Comparison of ENCODE assay signal across 21 cellular contexts in genomic region chr9:129400971-129401622, GRCh38.
DNase-seq lines count a peak whose midpoint lies in the region; ATAC-seq, FAIRE-seq and TF ChIP-seq lines count a peak whose summit lies in the region.
"Had no signal": no experiment of that assay in that cellular context is flagged by ENCODE, and none has a peak within 500 bp of the region (broad histone marks: within the 10 kb centered on the region; RNA-seq: fewer than 3 reads in every experiment).

No MANE protein-coding gene starts in this region.

- peak overlapping the region; percentile 59 for H3K27ac ChIP-seq in BLaER1
- H3K27ac ChIP-seq in angular gyrus (ENCODE audit: low read depth, low read length), result peak overlapping the region; percentile 42
- H3K27ac ChIP-seq in kidney (ENCODE audit: low read depth in 2 of 2, low read length in 2 of 2), result peak overlapping the region in 1 of 2 donors; percentile 60
- H3K27ac ChIP-seq in sigmoid colon, result peak overlapping the region; percentile 45 to 76 (median 74)
- H3K27ac ChIP-seq: pancreas had no signal

- no peak for TF ChIP-seq CTCF in kidney (IDR thresholded peaks at IDR 0.05; ENCODE audit: borderline replicate concordance, extremely low read depth, insufficient read depth)
- TF ChIP-seq CTCF in sigmoid colon (IDR thresholded peaks at IDR 0.05), result no peak

- TF ChIP-seq POLR2A in sigmoid colon (IDR thresholded peaks at IDR 0.05), result no peak

- no peaks in the 10 kb centered on the region for H3K36me3 Mint-ChIP-seq in activated naive CD4-positive, alpha-beta T cell treated with anti-CD3 and anti-CD28 coated beads, Interleukin-2, amount 10 ng/mL, durations not matched to agents 7 days and 5 days
- H3K36me3 Mint-ChIP-seq: activated CD8-positive, alpha-beta memory T cell treated with anti-CD3 and anti-CD28 coated beads, Interleukin-2, amount 10 ng/mL, durations not matched to agents 7 days and 5 days had no signal

- CTCF ChIA-PET in activated naive CD4-positive, alpha-beta T cell treated with anti-CD3 and anti-CD28 coated beads, Interleukin-2, amount 10 ng/mL, durations not matched to agents 7 days and 5 days (lab: Charles Lee), result no interaction called here

- peak overlapping the region; percentile 65 for H3K9ac ChIP-seq in BLaER1
- no peak overlapping the region for H3K9ac ChIP-seq in kidney (ENCODE audit: low read length in 2 of 2)

- DNase-seq in kidney (peak; percentile 57), sigmoid colon (no peak), mucosa of gallbladder (ENCODE audit: low spot score) (no peak)
- DNase-seq in activated naive CD4-positive, alpha-beta T cell treated with anti-CD3 and anti-CD28 coated beads, Interleukin-2, amount 10 ng/mL, durations not matched to agents 7 days and 5 days, result no peak
- DNase-seq in stimulated activated CD4-positive, alpha-beta T cell treated with anti-CD3 and anti-CD28 coated beads, Interleukin-1b, Interleukin-23, amount 100 ng/mL, for 48 hours, result no peak
- DNase-seq: activated CD4-positive, CD25-positive, alpha-beta regulatory T cell treated with anti-CD3 and anti-CD28 coated beads, Interleukin-2, amount 50 U/mL, for 72 hours; activated CD8-positive, alpha-beta memory T cell treated with anti-CD3 and anti-CD28 coated beads, Interleukin-2, amount 10 ng/mL, durations not matched to agents 7 days and 5 days; activated gamma-delta T cell treated with Interleukin-2 at 50 U/mL for 16 hours; Calu3; islet precursor cell; NCI-H345; NK-92 treated with Interleukin-12 subunit alpha and Interleukin-12 subunit beta, amount 100 ng/mL, for 24 hours; SHP77; stimulated activated naive CD4-positive, alpha-beta T cell; T-helper 2 cell had no signal

- WGBS in sigmoid colon, 2 donors, result 83 to 86% methylated on average over 17 of the region's 17 CpGs

- H3K4me1 Mint-ChIP-seq in activated naive CD4-positive, alpha-beta T cell treated with anti-CD3 and anti-CD28 coated beads, Interleukin-2, amount 10 ng/mL, durations not matched to agents 7 days and 5 days, result peaks cover 3% of the 10 kb centered on the region
- H3K4me1 Mint-ChIP-seq: activated CD8-positive, alpha-beta memory T cell treated with anti-CD3 and anti-CD28 coated beads, Interleukin-2, amount 10 ng/mL, durations not matched to agents 7 days and 5 days had no signal

- no peak for ATAC-seq in GM19395 (IDR thresholded peaks at IDR 0.05; ENCODE audit: unreplicated experiment)
- ATAC-seq: activated CD8-positive, alpha-beta memory T cell treated with anti-CD3 and anti-CD28 coated beads, Interleukin-2, amount 10 ng/mL, durations not matched to agents 7 days and 5 days had no signal

- H3K9me3 Mint-ChIP-seq in activated naive CD4-positive, alpha-beta T cell treated with anti-CD3 and anti-CD28 coated beads, Interleukin-2, amount 10 ng/mL, durations not matched to agents 7 days and 5 days, result no peaks in the 10 kb centered on the region

- intact Hi-C loops in kidney (cut with DNase I), result no loop called here
- intact Hi-C loops in sigmoid colon (cut with DNase I), result no loop called here

- no peak overlapping the region for H3K4me3 Mint-ChIP-seq in activated naive CD4-positive, alpha-beta T cell treated with anti-CD3 and anti-CD28 coated beads, Interleukin-2, amount 10 ng/mL, durations not matched to agents 7 days and 5 days
- H3K4me3 Mint-ChIP-seq: activated CD8-positive, alpha-beta memory T cell treated with anti-CD3 and anti-CD28 coated beads, Interleukin-2, amount 10 ng/mL, durations not matched to agents 7 days and 5 days had no signal

- H3K27ac Mint-ChIP-seq in activated naive CD4-positive, alpha-beta T cell treated with anti-CD3 and anti-CD28 coated beads, Interleukin-2, amount 10 ng/mL, durations not matched to agents 7 days and 5 days, result no peak overlapping the region
- H3K27ac Mint-ChIP-seq: activated CD8-positive, alpha-beta memory T cell treated with anti-CD3 and anti-CD28 coated beads, Interleukin-2, amount 10 ng/mL, durations not matched to agents 7 days and 5 days had no signal

- no peaks in the 10 kb centered on the region for H3K9me3 ChIP-seq in BLaER1
- H3K9me3 ChIP-seq in kidney (ENCODE audit: control insufficient read depth in 1 of 2, low read length in 2 of 2), result no peaks in the 10 kb centered on the region
- no peaks in the 10 kb centered on the region for H3K9me3 ChIP-seq in sigmoid colon
- H3K9me3 ChIP-seq: pancreas had no signal

- TF ChIP-seq EP300 in sigmoid colon (IDR thresholded peaks at IDR 0.05), result no peak

- H3K4me3 ChIP-seq in BLaER1 (no peak overlapping the region), kidney (ENCODE audit: low read length in 2 of 2) (no peak overlapping the region), sigmoid colon (no peak overlapping the region)
- H3K4me3 ChIP-seq: pancreas had no signal

- H3K36me3 ChIP-seq in BLaER1, result no peaks in the 10 kb centered on the region
- H3K36me3 ChIP-seq in kidney (ENCODE audit: control insufficient read depth in 1 of 2, insufficient read depth in 2 of 2, low read length in 2 of 2), result no peaks in the 10 kb centered on the region
- no peaks in the 10 kb centered on the region for H3K36me3 ChIP-seq in sigmoid colon
- H3K36me3 ChIP-seq: pancreas had no signal

- peak overlapping the region; percentile 90 for H3K4me2 ChIP-seq in BLaER1

- H3K4me1 ChIP-seq in BLaER1 (peaks cover 80% of the 10 kb centered on the region), kidney (ENCODE audit: control insufficient read depth in 1 of 2, insufficient read depth in 1 of 2, low read depth in 1 of 2, low read length in 2 of 2) (peaks cover 5 to 25% of the 10 kb centered on the region in 2 donors), sigmoid colon (peaks cover 2 to 43% (median 26%) of the 10 kb centered on the region in 4 donors)
- H3K4me1 ChIP-seq: pancreas had no signal

- H3K27me3 Mint-ChIP-seq in activated naive CD4-positive, alpha-beta T cell treated with anti-CD3 and anti-CD28 coated beads, Interleukin-2, amount 10 ng/mL, durations not matched to agents 7 days and 5 days, result peaks cover 60% of the 10 kb centered on the region
- H3K27me3 Mint-ChIP-seq: activated CD8-positive, alpha-beta memory T cell treated with anti-CD3 and anti-CD28 coated beads, Interleukin-2, amount 10 ng/mL, durations not matched to agents 7 days and 5 days had no signal

- H4K20me1 ChIP-seq in BLaER1, result no peaks in the 10 kb centered on the region

- FAIRE-seq in kidney (lab: Jason Lieb, UNC), result no peak
- FAIRE-seq: G401.6, GM12891, pancreas had no signal

- H3K27me3 ChIP-seq in BLaER1 (no peaks in the 10 kb centered on the region), sigmoid colon (no peaks in the 10 kb centered on the region)
- H3K27me3 ChIP-seq: pancreas had no signal
